In genomic region chr1:46533179-46533864, GRCh38 we compare ENCODE assay signal across 1 cellular context.
TF ChIP-seq lines count a peak whose summit lies in the region.

No MANE protein-coding gene starts in this region.

TF ChIP-seq in HepG2, 621 proteins besides CTCF, POLR2A, EP300 and RAD21 (continued from another document):
- TF ChIP-seq FOXO4 (CRISPR knock-in tag; conservative IDR thresholded peaks at IDR 0.05): no peak
TF ChIP-seq in HepG2: peak in this region for 3.
